ENCODE assay signal across 13 cellular contexts in the genomic region with DNA sequence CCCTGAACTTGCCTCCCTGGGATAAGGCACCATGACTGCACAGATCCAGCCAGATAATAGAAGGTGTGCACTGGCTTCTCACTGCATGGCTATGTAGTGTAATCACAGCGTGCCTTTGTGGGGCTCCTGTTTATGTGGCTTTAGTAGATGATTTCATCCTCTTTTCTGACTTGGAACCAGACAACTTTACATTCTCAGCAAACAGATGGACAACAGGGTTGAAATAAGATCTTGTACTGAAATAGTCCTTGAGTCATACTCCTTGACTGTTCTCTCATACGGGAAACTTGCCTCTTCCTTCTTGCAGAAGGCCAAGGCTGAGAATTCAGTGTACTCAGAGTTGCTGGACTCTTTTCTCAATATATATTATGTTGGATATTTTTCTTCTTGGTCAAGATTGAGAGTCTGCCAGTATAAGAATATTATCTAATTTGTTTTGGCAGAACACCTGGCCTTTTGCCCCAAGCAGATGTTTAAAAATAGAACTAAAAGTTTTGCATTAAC. TPM values are rescaled to one million over a fixed set of nuclear protein-coding genes. Genes with fewer than 3 reads are reported as not detected.
DNase-seq lines count a peak whose midpoint lies in the region; ATAC-seq and TF ChIP-seq lines count a peak whose summit lies in the region.
"Had no signal": no experiment of that assay in that cellular context is flagged by ENCODE, and none has a peak within 500 bp of the region (broad histone marks: within the 10 kb centered on the region; RNA-seq: fewer than 3 reads in every experiment).

No MANE protein-coding gene starts in this region.

- H3K4me2 ChIP-seq in IMR-90 (ENCODE audit: low read depth, low read length) (no peak overlapping the region), mesenchymal stem cell (ENCODE audit: low read length, poor library complexity, severe bottlenecking) (no peak overlapping the region)

- H3K9me1 ChIP-seq in IMR-90 (ENCODE audit: insufficient read depth, low read length) = peaks cover 3% of the 10 kb centered on the region; the same call in 1 of the 2 replicates

- no peak overlapping the region for H3K14ac ChIP-seq in IMR-90 (replicated peaks; ENCODE audit: low read depth, low read length)
- H3K14ac ChIP-seq in mesenchymal stem cell (ENCODE audit: low read length in 2 of 2) = no peak overlapping the region

- no peak overlapping the region for H3K9ac ChIP-seq in IMR-90 (ENCODE audit: low read depth, low read length)
- H3K9ac ChIP-seq in mesenchymal stem cell (ENCODE audit: low read length) = peak overlapping the region; percentile 1

- no peak for TF ChIP-seq RAD21 in IMR-90 (IDR thresholded peaks at IDR 0.05; ENCODE audit: low read length)

- H3K79me1 ChIP-seq in IMR-90 (ENCODE audit: low read depth in 1 of 2, low read length in 2 of 2) = no peaks in the 10 kb centered on the region
- H3K79me1 ChIP-seq in mesenchymal stem cell (replicated peaks; ENCODE audit: low read length, poor library complexity, severe bottlenecking) = no peaks in the 10 kb centered on the region

- no peak overlapping the region for H2BK20ac ChIP-seq in IMR-90 (ENCODE audit: low read depth, low read length)

- H4K91ac ChIP-seq in IMR-90 (ENCODE audit: insufficient read depth, low read depth, low read length) (no peak overlapping the region), mesenchymal stem cell (ENCODE audit: low read length) (no peak overlapping the region)

- no peak overlapping the region for H2BK12ac ChIP-seq in mesenchymal stem cell (ENCODE audit: low read length in 2 of 2)

- H2BK120ac ChIP-seq in IMR-90 (ENCODE audit: low read depth, low read length) = no peak overlapping the region
- H2BK120ac ChIP-seq in mesenchymal stem cell (ENCODE audit: low read depth, low read length) = no peak overlapping the region

- H3K18ac ChIP-seq in IMR-90 (ENCODE audit: low read depth, low read length) = no peak overlapping the region
- no peak overlapping the region for H3K18ac ChIP-seq in mesenchymal stem cell (ENCODE audit: low read depth in 1 of 2, low read length in 2 of 2)

- H3K27me3 ChIP-seq in IMR-90 (ENCODE audit: control insufficient read depth, insufficient read depth, low read length) (no peaks in the 10 kb centered on the region), mesenchymal stem cell (ENCODE audit: control insufficient read depth in 1 of 2, insufficient read depth in 1 of 2, low read length in 2 of 2) (no peaks in the 10 kb centered on the region)
- H3K27me3 ChIP-seq: upper lobe of right lung had no signal

- TF ChIP-seq POLR2A in IMR-90 (IDR thresholded peaks at IDR 0.05; ENCODE audit: low read depth, low read length) = no peak

- no CpG with 5 or more reads among the region's 2 CpGs for WGBS in IMR-90 (ENCODE audit: extremely low coverage in 2 of 2, insufficient read length in 1 of 2), 2 experiments
- 85% methylated on average over 2 of the region's 2 CpGs for WGBS in mesenchymal stem cell

- in situ Hi-C loops in IMR-90 (cut with MboI; ENCODE audit: low sequenced_read_pairs) = no loop called here

- no peak overlapping the region for H2AFZ ChIP-seq in IMR-90 (replicated peaks; ENCODE audit: low read length, poor library complexity)
- no peak overlapping the region for H2AFZ ChIP-seq in mesenchymal stem cell (ENCODE audit: low read depth, low read length)

- no peak overlapping the region for H3K4ac ChIP-seq in IMR-90 (ENCODE audit: low read depth, low read length)
- no peak overlapping the region for H3K4ac ChIP-seq in mesenchymal stem cell (ENCODE audit: low read depth in 1 of 2, low read length in 2 of 2)

- peak overlapping the region; percentile 44 for H3K27ac ChIP-seq in IMR-90 (ENCODE audit: insufficient read depth, low read length)
- H3K27ac ChIP-seq in mesenchymal stem cell (ENCODE audit: low read length, poor library complexity, severe bottlenecking) = peak overlapping the region; percentile 52
- H3K27ac ChIP-seq: upper lobe of right lung had no signal

- H3K56ac ChIP-seq in IMR-90 (ENCODE audit: extremely low read depth, insufficient read depth, low read length) = no peak overlapping the region

- H3K36me3 ChIP-seq in IMR-90 (ENCODE audit: control insufficient read depth, insufficient read depth, low read length) (no peaks in the 10 kb centered on the region), mesenchymal stem cell (ENCODE audit: control insufficient read depth in 1 of 2, insufficient read depth in 2 of 2, low read depth in 1 of 2, low read length in 2 of 2) (no peaks in the 10 kb centered on the region)
- H3K36me3 ChIP-seq: upper lobe of right lung had no signal

- H4K8ac ChIP-seq in IMR-90 (ENCODE audit: low read depth in 2 of 2, low read length in 2 of 2) (no peak overlapping the region), mesenchymal stem cell (ENCODE audit: low read length) (no peak overlapping the region)

- intact Hi-C loops in IMR-90 (cut with micrococcal nuclease) = no loop called here

- H4K20me1 ChIP-seq in IMR-90 (ENCODE audit: insufficient read depth, low read length) = peaks cover 3% of the 10 kb centered on the region; the same call in 1 of the 2 replicates

- BruUV-seq in IMR-90 (replicated peaks; lab: Mats Ljungman, UMichigan) = no TSS peak

- no peak overlapping the region for H4K5ac ChIP-seq in IMR-90 (ENCODE audit: low read depth, low read length)

- peaks cover 4% of the 10 kb centered on the region; the same call in 1 of the 2 replicates for H3K4me1 ChIP-seq in IMR-90 (ENCODE audit: control insufficient read depth, insufficient read depth, low read length)
- H3K4me1 ChIP-seq in mesenchymal stem cell (ENCODE audit: control insufficient read depth, insufficient read depth, low read depth, low read length) = peaks cover 3% of the 10 kb centered on the region

- CTCF ChIA-PET in AG04449 (lab: Yijun Ruan, JAX) = interaction anchor here (0.6 kb wide), 1 partner anchor 25 kb away, joined by 4 read pairs; the partner anchor contains the start of gene RNF144B
- CTCF ChIA-PET in IMR-90 (lab: Yijun Ruan, JAX) = interaction anchor here (0.6 kb wide), 1 partner anchor 25 kb away, joined by 3 read pairs; the partner anchor contains the start of gene RNF144B

- H3K23ac ChIP-seq in IMR-90 (ENCODE audit: low read depth, low read length) (no peak overlapping the region), mesenchymal stem cell (ENCODE audit: low read length in 2 of 2) (no peak overlapping the region)

- H2BK15ac ChIP-seq in IMR-90 (ENCODE audit: low read depth, low read length) = no peak overlapping the region
- no peak overlapping the region for H2BK15ac ChIP-seq in mesenchymal stem cell (ENCODE audit: low read depth, poor library complexity, severe bottlenecking)

- no peak overlapping the region for H2AK9ac ChIP-seq in IMR-90 (replicated peaks; ENCODE audit: low read depth, low read length, poor library complexity)

- H2BK5ac ChIP-seq in IMR-90 (ENCODE audit: low read depth, low read length, poor library complexity, severe bottlenecking) = peak overlapping the region; percentile 90
- no peak overlapping the region for H2BK5ac ChIP-seq in mesenchymal stem cell (ENCODE audit: low read depth, low read length, poor library complexity, severe bottlenecking)

- dilution Hi-C loops in IMR-90 (cut with HindIII; ENCODE audit: low sequenced_read_pairs, unreplicated experiment) = no loop called here

- DNase-seq in AG04449 (ENCODE audit: low read depth, low spot score) (peak; percentile 92), IMR-90 (peak; percentile 98), cardiac fibroblast (ENCODE audit: low read depth in 2 of 2) (peak; percentile 14 to 92), mesenchymal stem cell (peak; percentile 37), NCI-H2196 treated with DMSO at 0.1 percent for 48 hours (lab: John Stamatoyannopoulos, UW; ENCODE audit: unreplicated experiment) (no peak), NCI-H146 treated with DMSO at 0.1 percent for 48 hours (lab: John Stamatoyannopoulos, UW; ENCODE audit: unreplicated experiment) (no peak)
- DNase-seq: activated CD8-positive, alpha-beta memory T cell treated with anti-CD3 and anti-CD28 coated beads, Interleukin-2, amount 50 U/mL, for 48 hours; KG1; natural killer cell; T-cell; upper lobe of right lung had no signal

- TF ChIP-seq CTCF in AG04449 (IDR thresholded peaks at IDR 0.05; ENCODE audit: insufficient read depth, low read length, missing control alignments) (no peak), IMR-90 (conservative IDR thresholded peaks at IDR 0.05; ENCODE audit: low read depth, low read length) (no peak), cardiac fibroblast (IDR thresholded peaks at IDR 0.05; ENCODE audit: low read depth, low read length) (no peak)

- H2AK5ac ChIP-seq in IMR-90 (ENCODE audit: low read depth, low read length) (no peak overlapping the region), mesenchymal stem cell (ENCODE audit: low read length, severe bottlenecking) (no peak overlapping the region)

- ATAC-seq in IMR-90 (ENCODE audit: low read depth) = peak; percentile 97
- no peak for ATAC-seq in HG02642 (IDR thresholded peaks at IDR 0.05; ENCODE audit: poor library complexity, unreplicated experiment)
- ATAC-seq in GM18519 (IDR thresholded peaks at IDR 0.05; ENCODE audit: low FRiP score, unreplicated experiment) = no peak
- ATAC-seq: natural killer cell, T-cell, upper lobe of right lung had no signal

- H3K4me3 ChIP-seq in AG04449 (ENCODE audit: low read depth, low read length) = no peak overlapping the region
- H3K4me3 ChIP-seq in IMR-90 (ENCODE audit: insufficient read depth, low read depth, low read length) = no peak overlapping the region
- H3K4me3 ChIP-seq in cardiac fibroblast (replicated peaks in 1 of 2; ENCODE audit: low read depth in 2 of 2, low read length in 2 of 2) = no peak overlapping the region
- H3K4me3 ChIP-seq in mesenchymal stem cell (ENCODE audit: insufficient read depth in 1 of 2, low read depth in 1 of 2, low read length in 2 of 2) = no peak overlapping the region
- H3K4me3 ChIP-seq: upper lobe of right lung had no signal

- H3K9me3 ChIP-seq in IMR-90 (ENCODE audit: control insufficient read depth, insufficient read depth, low read length) (no peaks in the 10 kb centered on the region), mesenchymal stem cell (ENCODE audit: control insufficient read depth, low read length) (no peaks in the 10 kb centered on the region)
- H3K9me3 ChIP-seq: upper lobe of right lung had no signal

- POLR2A ChIA-PET in AG04449 (lab: Yijun Ruan, JAX) = no interaction called here
- POLR2A ChIA-PET in IMR-90 (lab: Charles Lee; ENCODE audit: unreplicated experiment) = no interaction called here

RNA-seq across cellular contexts. Expression of gene RNF144B, which starts 25.0 kb away (rescaled TPM):
- total RNA-seq in IMR-90 (2012; rRNA removed) = 2.7 and 2.8 TPM in 2 replicates
- 0.42 and 0.44 TPM in 2 replicates for polyA plus RNA-seq in IMR-90 (2012; rRNA removed)
- 0.19 and 0.30 TPM in 2 replicates for polyA plus RNA-seq in IMR-90 (2012; cell fraction: cytosol; rRNA removed)
- 0.36 and 1.5 TPM in 2 replicates for polyA plus RNA-seq in IMR-90 (2012; cell fraction: nucleus; rRNA removed; ENCODE audit: low replicate concordance)
- 0.15 TPM for polyA plus RNA-seq in mesenchymal stem cell (2013, experiment 1 of 2)
- 0.14 TPM for polyA plus RNA-seq in mesenchymal stem cell (2013, experiment 2 of 2)

Comparison
In these comparisons a context has a peak if more than half of its experiments do, and no peak if none do; other contexts are left out.
1. DNase-seq: peak in AG04449 (single experiment), IMR-90 (single experiment), cardiac fibroblast (2 of 2) and mesenchymal stem cell (single experiment); none in NCI-H2196 treated with DMSO at 0.1 percent for 48 hours (single experiment) and NCI-H146 treated with DMSO at 0.1 percent for 48 hours (single experiment).